ENCODE assay signal across 17 cellular contexts in the genomic region with DNA sequence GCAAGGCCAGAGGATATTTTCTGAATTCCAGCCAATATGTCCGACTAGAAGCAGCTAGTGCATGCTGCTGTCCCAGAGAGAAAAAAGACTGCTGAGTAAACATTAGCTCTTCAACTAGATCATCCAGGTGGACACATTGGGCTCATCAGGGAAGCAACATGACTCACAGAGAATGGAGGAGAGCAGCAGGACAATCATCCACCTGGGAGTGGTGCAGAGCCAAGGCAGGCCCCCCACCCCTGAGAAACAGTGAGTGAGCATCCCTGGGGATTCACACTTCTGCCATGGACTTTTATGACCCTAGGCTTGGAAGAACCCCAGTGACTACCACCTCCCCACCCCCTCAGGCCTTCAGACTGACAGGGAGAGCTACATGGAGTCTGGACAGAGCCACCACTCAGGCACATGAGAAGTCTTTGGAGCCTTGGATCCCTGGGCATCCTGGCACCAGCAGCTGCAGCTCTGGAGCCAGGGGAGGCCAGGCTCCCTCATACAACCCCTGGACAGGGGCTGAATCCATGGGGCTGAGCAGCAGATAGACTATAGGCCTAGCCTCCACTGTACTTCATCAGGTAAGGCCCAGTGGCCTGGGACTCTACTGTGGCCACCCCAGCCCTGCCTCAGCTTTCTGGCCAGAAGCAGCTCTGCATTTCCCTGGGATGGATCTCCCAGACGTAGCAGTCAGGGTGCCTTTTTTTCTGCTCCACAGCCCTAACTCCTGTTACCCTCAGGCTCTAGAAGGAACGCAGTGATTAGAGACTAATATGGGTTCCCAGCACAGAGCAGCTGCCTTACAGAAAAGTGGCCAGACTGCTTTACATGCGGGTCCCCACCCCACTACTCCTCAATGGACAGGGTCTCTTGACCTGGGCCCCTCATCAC.
"Had no signal": no experiment of that assay in that cellular context is flagged by ENCODE, and none has a peak within 500 bp of the region (broad histone marks: within the 10 kb centered on the region; RNA-seq: fewer than 3 reads in every experiment).

No MANE protein-coding gene starts in this region.

- ATAC-seq: activated naive CD4-positive, alpha-beta T cell treated with anti-CD3 and anti-CD28 coated beads, Interleukin-2, amount 50 U/mL, for 72 hours; activated T-cell treated with anti-CD3 and anti-CD28 coated beads, Interleukin-2, amount 50 U/mL, for 72 hours; left lobe of liver; natural killer cell had no signal

- DNase-seq: activated CD4-positive, alpha-beta T cell treated with anti-CD3 and anti-CD28 coated beads for 4 hours; activated CD4-positive, alpha-beta T cell treated with anti-CD3 and anti-CD28 coated beads, Interleukin-2, amount 50 U/mL, for 4 hours; activated naive CD4-positive, alpha-beta T cell; activated T-cell treated with anti-CD3 and anti-CD28 coated beads for 4 hours; activated T-cell treated with anti-CD3 and anti-CD28 coated beads, Interleukin-2, amount 50 U/mL, for 72 hours; adrenal gland; dorsolateral prefrontal cortex; effector memory CD4-positive, alpha-beta T cell; erythroblast; head of caudate nucleus; hypothalamus; immature natural killer cell; mesendoderm; natural killer cell; stimulated activated naive CD4-positive, alpha-beta T cell treated with Interleukin-2 at 50 U/mL for 16 hours had no signal
